Comparison of ENCODE assay signal across 12 cellular contexts in genomic region chr10:6581750-6582697, GRCh38. TPM values are rescaled to one million over a fixed set of nuclear protein-coding genes. Genes with fewer than 3 reads are reported as not detected.
DNase-seq lines count a peak whose midpoint lies in the region; ATAC-seq and TF ChIP-seq lines count a peak whose summit lies in the region.
"Had no signal": no experiment of that assay in that cellular context is flagged by ENCODE, and none has a peak within 500 bp of the region (broad histone marks: within the 10 kb centered on the region; RNA-seq: fewer than 3 reads in every experiment).

No MANE protein-coding gene starts in this region.

- peaks cover 56% of the 10 kb centered on the region for H3K36me3 Mint-ChIP-seq in activated CD4-positive, alpha-beta T cell treated with anti-CD3 and anti-CD28 coated beads, Interleukin-2, amount 10 ng/mL, durations not matched to agents 24 days and 14 days (ENCODE audit: low read depth)
- no peaks in the 10 kb centered on the region for H3K36me3 Mint-ChIP-seq in endothelial cell (ENCODE audit: low read depth, unreplicated experiment)

- H3K27me3 Mint-ChIP-seq in activated CD4-positive, alpha-beta T cell treated with anti-CD3 and anti-CD28 coated beads, Interleukin-2, amount 10 ng/mL, durations not matched to agents 24 days and 14 days, result no peaks in the 10 kb centered on the region
- H3K27me3 Mint-ChIP-seq in endothelial cell (ENCODE audit: unreplicated experiment), result peaks cover 9% of the 10 kb centered on the region

- no peak for TF ChIP-seq POLR2A in Peyer's patch (IDR thresholded peaks at IDR 0.05)

- peak overlapping the region in 3 of 4 donors; percentile 8 to 85 (median 46) for H3K27ac ChIP-seq in Peyer's patch

- H3K9me3 ChIP-seq in Peyer's patch (no peaks in the 10 kb centered on the region), skeletal muscle satellite cell (replicated peaks; ENCODE audit: low read length) (no peaks in the 10 kb centered on the region)

- ATAC-seq in HG02623 (IDR thresholded peaks at IDR 0.05; ENCODE audit: unreplicated experiment), result no peak

- H3K4me3 ChIP-seq in Peyer's patch (peak overlapping the region in 1 of 4 donors; percentile 94), skeletal muscle satellite cell (ENCODE audit: low read length) (no peak overlapping the region)

- peak overlapping the region; percentile 88 for H3K27ac Mint-ChIP-seq in activated CD4-positive, alpha-beta T cell treated with anti-CD3 and anti-CD28 coated beads, Interleukin-2, amount 10 ng/mL, durations not matched to agents 24 days and 14 days
- H3K27ac Mint-ChIP-seq in endothelial cell (ENCODE audit: unreplicated experiment), result peak overlapping the region; percentile 95

- no peak overlapping the region for H3K9ac ChIP-seq in skeletal muscle satellite cell (ENCODE audit: low read depth, low read length)

- H3K4me1 ChIP-seq in Peyer's patch (no peaks in the 10 kb centered on the region), skeletal muscle satellite cell (ENCODE audit: control insufficient read depth, insufficient read depth, low read length) (peaks cover 2% of the 10 kb centered on the region)

- TF ChIP-seq CTCF in Peyer's patch (IDR thresholded peaks at IDR 0.05) (no peak), endothelial cell (IDR thresholded peaks at IDR 0.05; ENCODE audit: unreplicated experiment) (no peak)

- H3K27me3 ChIP-seq in Peyer's patch (no peaks in the 10 kb centered on the region), skeletal muscle satellite cell (ENCODE audit: control insufficient read depth, insufficient read depth, low read length) (peaks cover 27% of the 10 kb centered on the region)

- H3K36me3 ChIP-seq in Peyer's patch, result no peaks in the 10 kb centered on the region
- H3K36me3 ChIP-seq in skeletal muscle satellite cell (ENCODE audit: insufficient read depth, low read length), result no peaks in the 10 kb centered on the region

- peak overlapping the region; percentile 91 for H3K4me2 ChIP-seq in skeletal muscle satellite cell (ENCODE audit: low read length)

- H3K9me3 Mint-ChIP-seq in activated CD4-positive, alpha-beta T cell treated with anti-CD3 and anti-CD28 coated beads, Interleukin-2, amount 10 ng/mL, durations not matched to agents 24 days and 14 days, result no peaks in the 10 kb centered on the region
- H3K9me3 Mint-ChIP-seq in endothelial cell (ENCODE audit: unreplicated experiment), result no peaks in the 10 kb centered on the region

- intact Hi-C loops in activated CD4-positive, alpha-beta T cell treated with anti-CD3 and anti-CD28 coated beads, Interleukin-2, amount 10 ng/mL, durations not matched to agents 24 days and 14 days (cut with micrococcal nuclease), result loop anchor here (2.0 to 5.0 kb wide), 3 partner anchors 63 to 380 kb away; partner anchors contain the start of gene PFKFB3

- peak overlapping the region; percentile 97 for H3K4me3 Mint-ChIP-seq in activated CD4-positive, alpha-beta T cell treated with anti-CD3 and anti-CD28 coated beads, Interleukin-2, amount 10 ng/mL, durations not matched to agents 24 days and 14 days
- H3K4me3 Mint-ChIP-seq in endothelial cell (ENCODE audit: unreplicated experiment), result peak overlapping the region; percentile 43

- DNase-seq in activated CD4-positive, alpha-beta T cell treated with anti-CD3 and anti-CD28 coated beads, Interleukin-2, amount 10 ng/mL, durations not matched to agents 24 days and 14 days, result peak; percentile 79
- no peak for DNase-seq in activated CD4-positive, alpha-beta T cell treated with anti-CD3 and anti-CD28 coated beads, Interleukin-2, amount 50 U/mL, for 1 hour
- DNase-seq in Peyer's patch (no peak), endothelial cell (ENCODE audit: low spot score) (no peak), NCI-H2171 treated with DMSO at 0.1 percent for 48 hours (lab: John Stamatoyannopoulos, UW) (no peak), NCI-H187 treated with DMSO at 0.1 percent for 48 hours (lab: John Stamatoyannopoulos, UW) (no peak)
- DNase-seq: amniotic stem cell, IMR-90, NCI-H2107 had no signal

- peaks cover 59% of the 10 kb centered on the region for H3K4me1 Mint-ChIP-seq in activated CD4-positive, alpha-beta T cell treated with anti-CD3 and anti-CD28 coated beads, Interleukin-2, amount 10 ng/mL, durations not matched to agents 24 days and 14 days
- peaks cover 54% of the 10 kb centered on the region for H3K4me1 Mint-ChIP-seq in endothelial cell (ENCODE audit: unreplicated experiment)

RNA-seq across cellular contexts. Expression of gene PRKCQ, which starts 1.9 kb away (rescaled TPM):
- total RNA-seq in activated CD4-positive, alpha-beta T cell treated with anti-CD3 and anti-CD28 coated beads, Interleukin-2, amount 10 ng/mL, durations not matched to agents 24 days and 14 days, result 36.0 TPM in 2 replicates
- total RNA-seq in Peyer's patch (10 to 100 TPM in 1 of 4 donors, 1 to 10 TPM in 3; 1.8 to 11.6 (median 3.7) TPM), endothelial cell (ENCODE audit: unreplicated experiment) (24.0 TPM)
- total RNA-seq in skeletal muscle satellite cell (2012; rRNA removed), result 0.22 TPM in 1 of 2 replicates, not detected in the other
- total RNA-seq: RPMI7951 had no signal
